Comparison of ENCODE assay signal across 9 cellular contexts in the genomic region with DNA sequence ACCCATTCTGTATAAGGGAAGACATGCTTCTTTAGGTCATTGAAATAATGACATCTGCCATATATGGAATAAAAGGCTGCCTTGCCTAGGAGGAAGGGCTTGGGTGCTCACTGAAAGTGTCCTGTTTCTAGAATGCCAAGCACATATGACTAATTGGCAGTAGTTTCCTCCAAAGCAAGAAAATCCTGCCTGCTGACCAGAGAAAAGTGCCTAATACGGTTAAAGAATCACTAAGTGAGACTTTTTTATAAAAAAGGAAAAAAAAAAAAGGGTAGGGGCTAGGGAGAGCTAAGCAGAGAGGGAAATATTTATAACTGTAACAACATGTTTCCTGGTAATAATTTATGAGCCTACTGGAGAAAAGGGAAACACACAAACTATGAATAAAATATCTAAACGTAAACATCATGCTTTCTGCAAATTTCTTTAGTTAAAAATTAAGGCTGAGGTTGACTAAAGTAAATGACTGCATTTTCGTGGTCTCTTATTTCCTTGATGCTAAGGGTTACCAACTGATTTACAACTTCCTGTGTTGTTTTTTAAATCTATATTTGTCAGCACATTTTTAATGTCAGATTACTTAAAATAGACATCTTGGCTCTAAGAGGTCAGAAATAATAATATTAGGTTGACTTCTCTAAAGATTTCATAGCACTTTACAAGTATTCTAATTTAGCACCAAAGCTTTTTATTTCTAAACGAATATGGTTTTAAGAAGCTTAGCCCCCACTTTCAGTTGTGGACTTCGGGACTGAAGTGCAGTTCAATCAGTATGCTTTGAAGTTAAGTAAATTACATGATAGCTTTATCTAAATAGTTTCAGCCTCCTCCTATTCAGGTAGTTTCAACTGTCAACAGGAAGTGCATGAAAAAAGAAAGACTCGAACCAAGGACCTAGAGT.
A peak's percentile ranks its signal among the peaks of the same experiment; 100 is the strongest.
DNase-seq lines count a peak whose midpoint lies in the region; ATAC-seq, FAIRE-seq and TF ChIP-seq lines count a peak whose summit lies in the region.
"Had no signal": no experiment of that assay in that cellular context is flagged by ENCODE, and none has a peak within 500 bp of the region (broad histone marks: within the 10 kb centered on the region; RNA-seq: fewer than 3 reads in every experiment).

No MANE protein-coding gene starts in this region.

- peak; percentile 43 to 67 for DNase-seq in SJSA1 (ENCODE audit: low read depth in 1 of 2, low spot score in 2 of 2)
- peak; percentile 37 to 66 for DNase-seq in foreskin keratinocyte
- DNase-seq in urothelium cell line (ENCODE audit: low spot score) = peak; percentile 31
- no peak for DNase-seq in lower leg skin (ENCODE audit: low spot score in 2 of 2)
- no peak for DNase-seq in central memory CD4-positive, alpha-beta T cell
- no peak for DNase-seq in GM13976 (ENCODE audit: low spot score)

- H3K27ac ChIP-seq in SJSA1 (peak overlapping the region; percentile 83), foreskin keratinocyte (peak overlapping the region; percentile 25)
- H3K27ac ChIP-seq: VCaP had no signal

- in situ Hi-C loops in GM13976 (cut with MboI; ENCODE audit: low sequenced_read_pairs, unreplicated experiment) = no loop called here

- no peak for FAIRE-seq in urothelium cell line (lab: Jason Lieb, UNC)

- TF ChIP-seq CTCF in foreskin keratinocyte (conservative IDR thresholded peaks at IDR 0.05) = no peak
- no peak for TF ChIP-seq CTCF in lower leg skin (IDR thresholded peaks at IDR 0.05)
- TF ChIP-seq CTCF in GM13976 (IDR thresholded peaks at IDR 0.05; ENCODE audit: borderline replicate concordance, control extremely low read depth, extremely low read depth, insufficient read depth, missing control alignments) = no peak

- H3K9me3 ChIP-seq in SJSA1 (replicated peaks) = no peaks in the 10 kb centered on the region

- ATAC-seq in GM18858 (IDR thresholded peaks at IDR 0.05; ENCODE audit: unreplicated experiment) (peak; percentile 37), HG02759 (IDR thresholded peaks at IDR 0.05; ENCODE audit: unreplicated experiment) (peak; percentile 66), foreskin keratinocyte (peak; percentile 55)

- 29 to 35% methylated on average over 6 of the region's 6 CpGs for WGBS in lower leg skin, 2 donors

- H3K36me3 ChIP-seq in SJSA1 = no peaks in the 10 kb centered on the region

- intact Hi-C loops in lower leg skin (cut with DNase I; ENCODE audit: low total_unique reads) = no loop called here

- H3K27me3 ChIP-seq in SJSA1 (replicated peaks) = no peaks in the 10 kb centered on the region
- no peaks in the 10 kb centered on the region for H3K27me3 ChIP-seq in foreskin keratinocyte

- no peak overlapping the region for H3K4me3 ChIP-seq in SJSA1
- no peak overlapping the region for H3K4me3 ChIP-seq in lower leg skin (ENCODE audit: low read depth, poor library complexity, severe bottlenecking)

- peaks cover 53% of the 10 kb centered on the region for H3K4me1 ChIP-seq in SJSA1 (replicated peaks)
- peaks cover 37% of the 10 kb centered on the region for H3K4me1 ChIP-seq in foreskin keratinocyte

- TF ChIP-seq POLR2A in lower leg skin (IDR thresholded peaks at IDR 0.05) = no peak

Comparison
In these comparisons a context has a peak if more than half of its experiments do, and no peak if none do; other contexts are left out.
1. DNase-seq: peak in SJSA1 (2 of 2), foreskin keratinocyte (2 of 2) and urothelium cell line (single experiment); none in lower leg skin (0 of 2), central memory CD4-positive, alpha-beta T cell (single experiment) and GM13976 (single experiment).
2. Peak in every context shown above with its lines, with median percentiles within 50 percentile points of each other: ATAC-seq.